In genomic region chr4:19694829-19695228, GRCh38 we compare ENCODE assay signal across 20 cellular contexts.
DNase-seq lines count a peak whose midpoint lies in the region; ATAC-seq, FAIRE-seq and TF ChIP-seq lines count a peak whose summit lies in the region.
"Had no signal": no experiment of that assay in that cellular context is flagged by ENCODE, and none has a peak within 500 bp of the region (broad histone marks: within the 10 kb centered on the region; RNA-seq: fewer than 3 reads in every experiment).

No MANE protein-coding gene starts in this region.

- H3K27me3 ChIP-seq in endothelial cell of umbilical vein (ENCODE audit: control insufficient read depth in 2 of 2, insufficient read depth in 2 of 2, low read length in 2 of 2) (no peaks in the 10 kb centered on the region), mesenchymal stem cell (ENCODE audit: control insufficient read depth in 1 of 2, insufficient read depth in 1 of 2, low read length in 2 of 2) (no peaks in the 10 kb centered on the region)
- H3K27me3 ChIP-seq: Peyer's patch had no signal

- no peak overlapping the region for H3K14ac ChIP-seq in mesenchymal stem cell (ENCODE audit: low read length in 2 of 2)

- H2AFZ ChIP-seq in endothelial cell of umbilical vein (ENCODE audit: low read depth, low read length) (peak overlapping the region; percentile 18), mesenchymal stem cell (ENCODE audit: low read depth, low read length) (peak overlapping the region; percentile 27)

- H3K4me1 ChIP-seq in endothelial cell of umbilical vein (ENCODE audit: control insufficient read depth, extremely low read depth, insufficient read depth, low read length): no peaks in the 10 kb centered on the region
- H3K4me1 ChIP-seq in mesenchymal stem cell (ENCODE audit: control insufficient read depth, insufficient read depth, low read depth, low read length): peaks cover 2% of the 10 kb centered on the region
- H3K4me1 ChIP-seq: Peyer's patch had no signal

- no peaks in the 10 kb centered on the region for H3K79me1 ChIP-seq in mesenchymal stem cell (replicated peaks; ENCODE audit: low read length, poor library complexity, severe bottlenecking)

- CTCF ChIA-PET in endothelial cell of umbilical vein (lab: Charles Lee): interaction anchor here (1.0 to 1.3 kb wide), 2 partner anchors 77 to 554 kb away, joined by 3 to 6 read pairs; no protein-coding TSS in a partner anchor

- H3K27ac ChIP-seq in endothelial cell of umbilical vein (ENCODE audit: insufficient read depth, low read depth, low read length) (no peak overlapping the region), mesenchymal stem cell (ENCODE audit: low read length, poor library complexity, severe bottlenecking) (no peak overlapping the region)
- H3K27ac ChIP-seq: GM23248, Peyer's patch had no signal

- dilution Hi-C loops in endothelial cell of umbilical vein (cut with MboI; ENCODE audit: extremely low pct_ligation_motif_present, low sequenced_read_pairs): no loop called here

- DNase-seq in Ammon's horn (ENCODE audit: low spot score) (peak; percentile 13), MV-4-11 (lab: John Stamatoyannopoulos, UW) (peak; percentile 68), endothelial cell of umbilical vein (ENCODE audit: low read depth, low spot score) (peak; percentile 37), mesenchymal stem cell (no peak), endothelial cell (ENCODE audit: low spot score) (no peak)
- no peak for DNase-seq in activated CD4-positive, CD25-positive, alpha-beta regulatory T cell treated with anti-CD3 and anti-CD28 coated beads, Interleukin-2, amount 50 U/mL, for 72 hours
- DNase-seq in naive thymus-derived CD8-positive, alpha-beta T cell: no peak
- DNase-seq: CD4-positive, alpha-beta T cell; DMS79; NCI-H1092; NCI-H2107; NCI-H345; NCI-H526 treated with DMSO at 0.1 percent for 48 hours; Peyer's patch had no signal

- H3K27me3 Mint-ChIP-seq in endothelial cell (ENCODE audit: unreplicated experiment): no peaks in the 10 kb centered on the region
- H3K27me3 Mint-ChIP-seq in naive thymus-derived CD8-positive, alpha-beta T cell: no peaks in the 10 kb centered on the region
- no peaks in the 10 kb centered on the region for H3K27me3 Mint-ChIP-seq in activated T-helper 17 cell treated with anti-CD3 and anti-CD28 coated beads, Interleukin-2, amount 50 U/mL, for 72 hours
- H3K27me3 Mint-ChIP-seq: CD4-positive, alpha-beta T cell had no signal

- no peak overlapping the region for H3K18ac ChIP-seq in mesenchymal stem cell (ENCODE audit: low read depth in 1 of 2, low read length in 2 of 2)

- no peak overlapping the region for H2AK5ac ChIP-seq in mesenchymal stem cell (ENCODE audit: low read length, severe bottlenecking)

- no peak overlapping the region for H2BK12ac ChIP-seq in mesenchymal stem cell (ENCODE audit: low read length in 2 of 2)

- no peak for FAIRE-seq in endothelial cell of umbilical vein (lab: Jason Lieb, UNC)
- FAIRE-seq: A204.1, G401.6, GM12892, HTR-8/SVneo had no signal

- no peaks in the 10 kb centered on the region for H3K9me3 ChIP-seq in endothelial cell of umbilical vein (replicated peaks; ENCODE audit: control insufficient read depth, insufficient read depth, low read length)
- H3K9me3 ChIP-seq in mesenchymal stem cell (ENCODE audit: control insufficient read depth, low read length): peaks cover 6% of the 10 kb centered on the region
- H3K9me3 ChIP-seq: Peyer's patch had no signal

- no peak overlapping the region for H2BK15ac ChIP-seq in mesenchymal stem cell (ENCODE audit: low read depth, poor library complexity, severe bottlenecking)

- POLR2A ChIA-PET in endothelial cell of umbilical vein (lab: Charles Lee): no interaction called here
- POLR2A ChIA-PET in naive thymus-derived CD8-positive, alpha-beta T cell (lab: Charles Lee): no interaction called here

- H2BK120ac ChIP-seq in mesenchymal stem cell (ENCODE audit: low read depth, low read length): no peak overlapping the region

- no peak overlapping the region for H3K4ac ChIP-seq in mesenchymal stem cell (ENCODE audit: low read depth in 1 of 2, low read length in 2 of 2)

- H3K4me3 ChIP-seq in endothelial cell of umbilical vein (replicated peaks in 1 of 3; ENCODE audit: insufficient read depth in 1 of 3, low read depth in 1 of 3, low read length in 3 of 3) (no peak overlapping the region), mesenchymal stem cell (ENCODE audit: insufficient read depth in 1 of 2, low read depth in 1 of 2, low read length in 2 of 2) (no peak overlapping the region)
- H3K4me3 ChIP-seq: GM23248, Peyer's patch had no signal

- H3K4me3 Mint-ChIP-seq in endothelial cell (ENCODE audit: unreplicated experiment): no peak overlapping the region
- H3K4me3 Mint-ChIP-seq in naive thymus-derived CD8-positive, alpha-beta T cell: no peak overlapping the region
- H3K4me3 Mint-ChIP-seq in activated T-helper 17 cell treated with anti-CD3 and anti-CD28 coated beads, Interleukin-2, amount 50 U/mL, for 72 hours: no peak overlapping the region
- H3K4me3 Mint-ChIP-seq: CD4-positive, alpha-beta T cell had no signal

- no peak for TF ChIP-seq POLR2A in endothelial cell of umbilical vein (IDR thresholded peaks at IDR 0.05; ENCODE audit: low read depth, low read length)

- H3K36me3 Mint-ChIP-seq in endothelial cell (ENCODE audit: low read depth, unreplicated experiment): no peaks in the 10 kb centered on the region
- H3K36me3 Mint-ChIP-seq in naive thymus-derived CD8-positive, alpha-beta T cell: no peaks in the 10 kb centered on the region
- no peaks in the 10 kb centered on the region for H3K36me3 Mint-ChIP-seq in activated T-helper 17 cell treated with anti-CD3 and anti-CD28 coated beads, Interleukin-2, amount 50 U/mL, for 72 hours (ENCODE audit: low read depth)

- no peak overlapping the region for H4K8ac ChIP-seq in mesenchymal stem cell (ENCODE audit: low read length)

- intact Hi-C loops in endothelial cell of umbilical vein (cut with micrococcal nuclease): no loop called here

- no peaks in the 10 kb centered on the region for H4K20me1 ChIP-seq in endothelial cell of umbilical vein (replicated peaks; ENCODE audit: control insufficient read depth, extremely low read depth, insufficient read depth, low read length)

- no peaks in the 10 kb centered on the region for H3K9me1 ChIP-seq in endothelial cell of umbilical vein (replicated peaks; ENCODE audit: control insufficient read depth, extremely low read depth, insufficient read depth, low read length)

- no peak for ATAC-seq in naive thymus-derived CD8-positive, alpha-beta T cell
- no peak for ATAC-seq in activated T-helper 17 cell treated with anti-CD3 and anti-CD28 coated beads, Interleukin-2, amount 50 U/mL, for 72 hours (replicated peaks)

- BruUV-seq in endothelial cell of umbilical vein (replicated peaks; lab: Mats Ljungman, UMichigan): no TSS peak

- H3K36me3 ChIP-seq in endothelial cell of umbilical vein (ENCODE audit: control insufficient read depth in 2 of 2, extremely low read depth in 1 of 2, insufficient read depth in 2 of 2, low read length in 2 of 2): no peaks in the 10 kb centered on the region
- no peaks in the 10 kb centered on the region for H3K36me3 ChIP-seq in mesenchymal stem cell (ENCODE audit: control insufficient read depth in 1 of 2, insufficient read depth in 2 of 2, low read depth in 1 of 2, low read length in 2 of 2)
- H3K36me3 ChIP-seq: Peyer's patch had no signal

- H3K9ac ChIP-seq in endothelial cell of umbilical vein (replicated peaks; ENCODE audit: extremely low read depth, insufficient read depth, low read length) (no peak overlapping the region), mesenchymal stem cell (ENCODE audit: low read length) (no peak overlapping the region)
- H3K9ac ChIP-seq: GM23248 had no signal

- no peaks in the 10 kb centered on the region for H3K9me3 Mint-ChIP-seq in endothelial cell (ENCODE audit: unreplicated experiment)
- peaks cover 2 to 10% (median 8%) of the 10 kb centered on the region in 9 donors for H3K9me3 Mint-ChIP-seq in naive thymus-derived CD8-positive, alpha-beta T cell
- peaks cover 10% of the 10 kb centered on the region for H3K9me3 Mint-ChIP-seq in activated T-helper 17 cell treated with anti-CD3 and anti-CD28 coated beads, Interleukin-2, amount 50 U/mL, for 72 hours

- peaks cover 18% of the 10 kb centered on the region for H3K4me1 Mint-ChIP-seq in endothelial cell (ENCODE audit: unreplicated experiment)
- H3K4me1 Mint-ChIP-seq in naive thymus-derived CD8-positive, alpha-beta T cell: no peaks in the 10 kb centered on the region
- H3K4me1 Mint-ChIP-seq in activated T-helper 17 cell treated with anti-CD3 and anti-CD28 coated beads, Interleukin-2, amount 50 U/mL, for 72 hours: no peaks in the 10 kb centered on the region

- 100% methylated on average over 3 of the region's 3 CpGs for WGBS in mesenchymal stem cell

- H2BK5ac ChIP-seq in mesenchymal stem cell (ENCODE audit: low read depth, low read length, poor library complexity, severe bottlenecking): no peak overlapping the region

- H3K4me2 ChIP-seq in endothelial cell of umbilical vein (ENCODE audit: insufficient read depth, low read length) (no peak overlapping the region), mesenchymal stem cell (ENCODE audit: low read length, poor library complexity, severe bottlenecking) (no peak overlapping the region)

- no peaks in the 10 kb centered on the region for H3K79me2 ChIP-seq in endothelial cell of umbilical vein (ENCODE audit: control insufficient read depth, insufficient read depth, low read length)

- H3K23ac ChIP-seq in mesenchymal stem cell (ENCODE audit: low read length in 2 of 2): no peak overlapping the region

- TF ChIP-seq CTCF in endothelial cell of umbilical vein (IDR thresholded peaks at IDR 0.05; ENCODE audit: extremely low read depth in 1 of 2, insufficient read depth in 1 of 2, low read depth in 1 of 2, low read length in 2 of 2): no peak
- no peak for TF ChIP-seq CTCF in endothelial cell (IDR thresholded peaks at IDR 0.05; ENCODE audit: unreplicated experiment)

- no peak overlapping the region for H4K91ac ChIP-seq in mesenchymal stem cell (ENCODE audit: low read length)

- H3K27ac Mint-ChIP-seq in endothelial cell (ENCODE audit: unreplicated experiment): no peak overlapping the region
- no peak overlapping the region for H3K27ac Mint-ChIP-seq in naive thymus-derived CD8-positive, alpha-beta T cell
- H3K27ac Mint-ChIP-seq in activated T-helper 17 cell treated with anti-CD3 and anti-CD28 coated beads, Interleukin-2, amount 50 U/mL, for 72 hours: no peak overlapping the region
- H3K27ac Mint-ChIP-seq: CD4-positive, alpha-beta T cell had no signal

TF ChIP-seq in endothelial cell of umbilical vein, 7 proteins besides CTCF, POLR2A, EP300 and RAD21:
- TF ChIP-seq JUN (IDR thresholded peaks at IDR 0.05; ENCODE audit: borderline replicate concordance, insufficient read depth, insufficient read length, low read depth): no peak
- no peak for TF ChIP-seq MYC (IDR thresholded peaks at IDR 0.05; ENCODE audit: low read depth, low read length)
- no peak for TF ChIP-seq EZH2 (IDR thresholded peaks at IDR 0.05; ENCODE audit: borderline replicate concordance, low read depth, low read length, severe bottlenecking)
- TF ChIP-seq, protein P1, sequence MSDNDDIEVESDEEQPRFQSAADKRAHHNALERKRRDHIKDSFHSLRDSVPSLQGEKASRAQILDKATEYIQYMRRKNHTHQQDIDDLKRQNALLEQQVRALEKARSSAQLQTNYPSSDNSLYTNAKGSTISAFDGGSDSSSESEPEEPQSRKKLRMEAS (IDR thresholded peaks at IDR 0.05; ENCODE audit: insufficient read depth, insufficient read length): no peak

Comparison
In these comparisons a context has a peak if more than half of its experiments do, and no peak if none do; other contexts are left out.
1. DNase-seq: peak in Ammon's horn (single experiment), MV-4-11 (single experiment) and endothelial cell of umbilical vein (single experiment); none in mesenchymal stem cell (single experiment), endothelial cell (single experiment), activated CD4-positive, CD25-positive, alpha-beta regulatory T cell treated with anti-CD3 and anti-CD28 coated beads, Interleukin-2, amount 50 U/mL, for 72 hours (single experiment) and naive thymus-derived CD8-positive, alpha-beta T cell (0 of 10).